ENCODE assay signal across 16 cellular contexts in the genomic region with DNA sequence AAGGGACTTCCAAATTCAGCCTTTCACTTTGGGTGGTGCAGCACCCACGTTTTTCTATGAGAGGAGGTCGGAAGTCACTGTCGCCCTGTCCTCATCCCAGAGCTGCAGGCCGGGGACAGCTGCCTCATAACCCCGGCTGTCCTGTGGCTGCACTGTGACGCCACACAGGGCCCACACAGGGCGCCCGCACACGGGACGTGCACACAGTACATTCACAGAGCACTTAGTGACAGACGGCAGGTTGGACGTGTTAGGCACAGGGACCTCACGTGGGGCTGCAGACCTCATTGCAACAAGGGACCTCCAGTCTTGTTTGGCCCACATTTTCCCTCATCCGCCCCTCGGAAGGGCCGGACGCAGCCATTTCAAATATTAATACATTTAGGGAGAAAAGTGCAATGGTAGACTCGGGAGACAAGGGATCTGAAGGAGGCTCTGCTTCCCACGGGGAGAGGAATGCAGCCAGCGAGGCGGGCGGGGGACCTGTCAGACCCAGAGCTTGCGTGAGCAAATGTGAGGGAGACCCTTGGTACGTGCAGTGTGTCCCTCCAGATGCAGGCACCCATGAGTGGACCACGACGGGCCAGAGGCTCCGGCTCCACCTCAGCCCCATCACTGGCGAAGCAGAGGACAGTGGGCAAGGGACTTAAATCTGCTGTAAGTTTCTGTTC.
"Had no signal": no experiment of that assay in that cellular context is flagged by ENCODE, and none has a peak within 500 bp of the region (broad histone marks: within the 10 kb centered on the region; RNA-seq: fewer than 3 reads in every experiment).

No MANE protein-coding gene starts in this region.

- H3K9me3 Mint-ChIP-seq: activated naive CD8-positive, alpha-beta T cell treated with anti-CD3 and anti-CD28 coated beads, Interleukin-2, amount 10 ng/mL, durations not matched to agents 7 days and 5 days; neural progenitor cell had no signal

- DNase-seq: activated CD4-positive, alpha-beta T cell treated with anti-CD3 and anti-CD28 coated beads, Interleukin-2, amount 50 U/mL, for 4 hours; activated CD4-positive, CD25-positive, alpha-beta regulatory T cell; activated naive CD8-positive, alpha-beta T cell treated with anti-CD3 and anti-CD28 coated beads, Interleukin-2, amount 10 ng/mL, durations not matched to agents 7 days and 5 days; caudate nucleus; effector CD4-positive, alpha-beta T cell; left ventricle myocardium superior; mesenchymal stem cell; ovary; SK-N-SH; stimulated activated CD4-positive, alpha-beta T cell treated with anti-CD3 and anti-CD28 coated beads, Interleukin-15, amount 100 ng/mL, for 24 hours; stimulated activated CD4-positive, alpha-beta T cell treated with anti-CD3 and anti-CD28 coated beads, Interleukin-4, amount 100 ng/mL, for 24 hours; thyroid gland had no signal

- H3K27ac Mint-ChIP-seq: activated naive CD8-positive, alpha-beta T cell treated with anti-CD3 and anti-CD28 coated beads, Interleukin-2, amount 10 ng/mL, durations not matched to agents 7 days and 5 days; neural progenitor cell had no signal

- H3K27me3 ChIP-seq: gastroesophageal sphincter, neural progenitor cell, ovary, thyroid gland, vagina had no signal

- ATAC-seq: gastroesophageal sphincter, left ventricle myocardium superior had no signal

- H3K4me1 ChIP-seq: gastroesophageal sphincter, neural progenitor cell, thyroid gland, vagina had no signal

- H3K27ac ChIP-seq: coronary artery, gastroesophageal sphincter, neural progenitor cell, ovary, thyroid gland, vagina had no signal

- H3K36me3 ChIP-seq: neural progenitor cell, ovary had no signal

- H3K4me3 Mint-ChIP-seq: activated naive CD8-positive, alpha-beta T cell treated with anti-CD3 and anti-CD28 coated beads, Interleukin-2, amount 10 ng/mL, durations not matched to agents 7 days and 5 days; neural progenitor cell had no signal

- H3K27me3 Mint-ChIP-seq: activated naive CD8-positive, alpha-beta T cell treated with anti-CD3 and anti-CD28 coated beads, Interleukin-2, amount 10 ng/mL, durations not matched to agents 7 days and 5 days had no signal

- H3K9me3 ChIP-seq: gastroesophageal sphincter, ovary, SK-N-SH, thyroid gland, vagina had no signal

- H3K4me3 ChIP-seq: coronary artery, gastroesophageal sphincter, neural progenitor cell, ovary, thyroid gland, vagina had no signal
